10 cellular contexts compared by ENCODE assay signal in genomic region chr2:172339431-172340010, GRCh38.
A peak's percentile ranks its signal among the peaks of the same experiment; 100 is the strongest.
DNase-seq lines count a peak whose midpoint lies in the region; ATAC-seq, FAIRE-seq and TF ChIP-seq lines count a peak whose summit lies in the region.
"Had no signal": no experiment of that assay in that cellular context is flagged by ENCODE, and none has a peak within 500 bp of the region (broad histone marks: within the 10 kb centered on the region; RNA-seq: fewer than 3 reads in every experiment).

No MANE protein-coding gene starts in this region.

- H3K4me1 ChIP-seq in endothelial cell of umbilical vein (ENCODE audit: control insufficient read depth, extremely low read depth, insufficient read depth, low read length) (peaks cover 2% of the 10 kb centered on the region), psoas muscle (peaks cover 18% of the 10 kb centered on the region)

- POLR2A ChIA-PET in endothelial cell of umbilical vein (lab: Charles Lee): no interaction called here

- DNase-seq in NCI-H748 (lab: John Stamatoyannopoulos, UW; ENCODE audit: unreplicated experiment): peak; percentile 14
- DNase-seq in NCI-H748 treated with DMSO at 0.1 percent for 48 hours (lab: John Stamatoyannopoulos, UW): no peak
- peak; percentile 44 for DNase-seq in OCI-M1 (lab: John Stamatoyannopoulos, UW)
- peak; percentile 29 for DNase-seq in endothelial cell of umbilical vein (ENCODE audit: low read depth, low spot score)
- DNase-seq in psoas muscle: no peak
- DNase-seq in iPS-NIHi7 (ENCODE audit: extremely low spot score): no peak
- no peak for DNase-seq in germinal center (ENCODE audit: low spot score)
- DNase-seq: stimulated activated naive CD4-positive, alpha-beta T cell treated with Interleukin-2 at 50 U/mL for 16 hours had no signal

- intact Hi-C loops in endothelial cell of umbilical vein (cut with micrococcal nuclease) (no loop called here), psoas muscle (cut with DNase I) (no loop called here)

- H3K27ac ChIP-seq in endothelial cell of umbilical vein (ENCODE audit: insufficient read depth, low read depth, low read length): no peak overlapping the region
- peak overlapping the region; percentile 39 for H3K27ac ChIP-seq in psoas muscle

- H3K27me3 ChIP-seq in endothelial cell of umbilical vein (ENCODE audit: control insufficient read depth in 2 of 2, insufficient read depth in 2 of 2, low read length in 2 of 2): no peaks in the 10 kb centered on the region
- H3K27me3 ChIP-seq in psoas muscle (ENCODE audit: insufficient read depth in 3 of 3, low read length in 2 of 3): no peaks in the 10 kb centered on the region

- WGBS in psoas muscle, 3 donors: 14 to 23% (median 16%) methylated on average over 6 of the region's 6 CpGs

- FAIRE-seq in endothelial cell of umbilical vein (lab: Jason Lieb, UNC): no peak
- FAIRE-seq: islet of Langerhans had no signal

- peak; percentile 59 to 88 (median 67) for ATAC-seq in psoas muscle
- ATAC-seq in HG02763 (IDR thresholded peaks at IDR 0.05; ENCODE audit: unreplicated experiment): no peak

- TF ChIP-seq CTCF in endothelial cell of umbilical vein (IDR thresholded peaks at IDR 0.05; ENCODE audit: extremely low read depth in 1 of 2, insufficient read depth in 1 of 2, low read depth in 1 of 2, low read length in 2 of 2): no peak
- TF ChIP-seq CTCF in psoas muscle (IDR thresholded peaks at IDR 0.05): no peak

- dilution Hi-C loops in endothelial cell of umbilical vein (cut with MboI; ENCODE audit: extremely low pct_ligation_motif_present, low sequenced_read_pairs): no loop called here

- H3K79me2 ChIP-seq in endothelial cell of umbilical vein (ENCODE audit: control insufficient read depth, insufficient read depth, low read length): no peaks in the 10 kb centered on the region

- BruUV-seq in endothelial cell of umbilical vein (replicated peaks; lab: Mats Ljungman, UMichigan): no TSS peak

- peak overlapping the region; percentile 85 for H2AFZ ChIP-seq in endothelial cell of umbilical vein (ENCODE audit: low read depth, low read length)

- H3K9me3 ChIP-seq in endothelial cell of umbilical vein (replicated peaks; ENCODE audit: control insufficient read depth, insufficient read depth, low read length) (no peaks in the 10 kb centered on the region), psoas muscle (peaks cover 4% of the 10 kb centered on the region)

- no peaks in the 10 kb centered on the region for H3K9me1 ChIP-seq in endothelial cell of umbilical vein (replicated peaks; ENCODE audit: control insufficient read depth, extremely low read depth, insufficient read depth, low read length)

- CTCF ChIA-PET in endothelial cell of umbilical vein (lab: Charles Lee): interaction anchor here (0.9 to 2.3 kb wide), 6 partner anchors 9 to 122 kb away, joined by 3 to 14 read pairs (median 5); partner anchors contain the start of gene ITGA6

- H3K4me3 ChIP-seq in endothelial cell of umbilical vein (replicated peaks in 1 of 3; ENCODE audit: insufficient read depth in 1 of 3, low read depth in 1 of 3, low read length in 3 of 3) (no peak overlapping the region), psoas muscle (peak overlapping the region; percentile 37)

- H3K36me3 ChIP-seq in endothelial cell of umbilical vein (ENCODE audit: control insufficient read depth in 2 of 2, extremely low read depth in 1 of 2, insufficient read depth in 2 of 2, low read length in 2 of 2) (no peaks in the 10 kb centered on the region), psoas muscle (ENCODE audit: insufficient read depth in 1 of 2, low read depth in 1 of 2) (no peaks in the 10 kb centered on the region)

- H3K9ac ChIP-seq in endothelial cell of umbilical vein (replicated peaks; ENCODE audit: extremely low read depth, insufficient read depth, low read length): no peak overlapping the region

- H3K4me2 ChIP-seq in endothelial cell of umbilical vein (ENCODE audit: insufficient read depth, low read length): no peak overlapping the region

- TF ChIP-seq POLR2A in endothelial cell of umbilical vein (IDR thresholded peaks at IDR 0.05; ENCODE audit: low read depth, low read length): no peak

- no peaks in the 10 kb centered on the region for H4K20me1 ChIP-seq in endothelial cell of umbilical vein (replicated peaks; ENCODE audit: control insufficient read depth, extremely low read depth, insufficient read depth, low read length)

TF ChIP-seq in endothelial cell of umbilical vein, 7 proteins besides CTCF, POLR2A, EP300 and RAD21:
- no peak for TF ChIP-seq POLR2AphosphoS5 (IDR thresholded peaks at IDR 0.05; ENCODE audit: insufficient read depth, low read depth, low read length)
- TF ChIP-seq GATA2 (IDR thresholded peaks at IDR 0.05; ENCODE audit: insufficient read depth, insufficient read length, low read depth, low read length): no peak
- TF ChIP-seq EZH2 (IDR thresholded peaks at IDR 0.05; ENCODE audit: borderline replicate concordance, low read depth, low read length, severe bottlenecking): no peak
- TF ChIP-seq MYC (IDR thresholded peaks at IDR 0.05; ENCODE audit: low read depth, low read length): no peak
- TF ChIP-seq MAX (IDR thresholded peaks at IDR 0.05; ENCODE audit: insufficient read depth, insufficient read length): no peak
- TF ChIP-seq FOS (IDR thresholded peaks at IDR 0.05; ENCODE audit: borderline replicate concordance, insufficient read depth, low read length): no peak
- no peak for TF ChIP-seq JUN (IDR thresholded peaks at IDR 0.05; ENCODE audit: borderline replicate concordance, insufficient read depth, insufficient read length, low read depth)

Comparison
In these comparisons a context has a peak if more than half of its experiments do, and no peak if none do; other contexts are left out.
1. DNase-seq: peak in NCI-H748 (single experiment), OCI-M1 (single experiment) and endothelial cell of umbilical vein (single experiment); none in NCI-H748 treated with DMSO at 0.1 percent for 48 hours (single experiment), psoas muscle (0 of 2), iPS-NIHi7 (single experiment) and germinal center (single experiment).